34 cellular contexts compared by ENCODE assay signal in genomic region chr2:218523651-218524050, GRCh38.
"Had no signal": no experiment of that assay in that cellular context is flagged by ENCODE, and none has a peak within 500 bp of the region (broad histone marks: within the 10 kb centered on the region; RNA-seq: fewer than 3 reads in every experiment).

No MANE protein-coding gene starts in this region.

- DNase-seq: Karpas-422, Kasumi-1, MG63, MM.1S, MV-4-11, NCI-H1048, NCI-H1092, NCI-H1092 treated with DMSO at 0.1 percent for 48 hours, NCI-H1105, NCI-H1105 treated with DMSO at 0.1 percent for 48 hours, NCI-H1417, NCI-H1417 treated with DMSO at 0.1 percent for 48 hours, NCI-H1436, NCI-H1436 treated with DMSO at 0.1 percent for 48 hours, NCI-H146, NCI-H1694, NCI-H1694 treated with DMSO at 0.1 percent for 48 hours, NCI-H187, NCI-H187 treated with DMSO at 0.1 percent for 48 hours, NCI-H1930, NCI-H2029, NCI-H2029 treated with DMSO at 0.1 percent for 48 hours, NCI-H2081, NCI-H2081 treated with DMSO at 0.1 percent for 48 hours, NCI-H2107, NCI-H2171, NCI-H2171 treated with DMSO at 0.1 percent for 48 hours, NCI-H2227 treated with DMSO at 0.1 percent for 48 hours, NCI-H226, NCI-H345, NCI-H446, NCI-H446 treated with DMSO at 0.1 percent for 48 hours, NCI-H510A had no signal

- H3K9ac ChIP-seq: KMS-11 had no signal

- H3K4me3 ChIP-seq: MG63 had no signal

- H3K4me2 ChIP-seq: KMS-11 had no signal

- H3K27me3 ChIP-seq: MG63 had no signal

- H3K9me3 ChIP-seq: MG63 had no signal

- H3K27ac ChIP-seq: KMS-11 had no signal
